Comparison of ENCODE assay signal across 18 cellular contexts in genomic region chr21:18144341-18144740, GRCh38.
DNase-seq lines count a peak whose midpoint lies in the region; TF ChIP-seq lines count a peak whose summit lies in the region.
"Had no signal": no experiment of that assay in that cellular context is flagged by ENCODE, and none has a peak within 500 bp of the region (broad histone marks: within the 10 kb centered on the region; RNA-seq: fewer than 3 reads in every experiment).

No MANE protein-coding gene starts in this region.

- no peak for TF ChIP-seq CTCF in neural cell (IDR thresholded peaks at IDR 0.05; ENCODE audit: poor library complexity, severe bottlenecking)

- H3K36me3 ChIP-seq in neural cell (ENCODE audit: insufficient read depth, low read length), result no peaks in the 10 kb centered on the region
- H3K36me3 ChIP-seq: BLaER1 treated with 17β-estradiol and CSF1 and Interleukin-3, amounts not matched to agents 10 nM and 100 nM had no signal

- no peak overlapping the region for H3K9ac ChIP-seq in neural cell (ENCODE audit: low read length)
- H3K9ac ChIP-seq: BLaER1 treated with 17β-estradiol and CSF1 and Interleukin-3, amounts not matched to agents 10 nM and 100 nM had no signal

- no peak overlapping the region for H2AFZ ChIP-seq in neural cell (ENCODE audit: low read depth, low read length)

- no peak overlapping the region for H3K4me3 Mint-ChIP-seq in activated CD4-positive, alpha-beta T cell treated with anti-CD3 and anti-CD28 coated beads, Interleukin-2, amount 10 ng/mL, durations not matched to agents 24 days and 14 days
- H3K4me3 Mint-ChIP-seq: B cell; CD4-positive, alpha-beta T cell; CD8-positive, alpha-beta T cell had no signal

- peaks cover 8% of the 10 kb centered on the region for H3K9me3 Mint-ChIP-seq in activated CD4-positive, alpha-beta T cell treated with anti-CD3 and anti-CD28 coated beads, Interleukin-2, amount 10 ng/mL, durations not matched to agents 24 days and 14 days
- H3K9me3 Mint-ChIP-seq: CD4-positive, alpha-beta T cell had no signal

- DNase-seq in NCI-H1417 (lab: John Stamatoyannopoulos, UW) (peak in 2 of 3 experiments; percentile 56 to 64), NCI-H1417 treated with DMSO at 0.1 percent for 48 hours (lab: John Stamatoyannopoulos, UW) (no peak), NCI-H748 (lab: John Stamatoyannopoulos, UW; ENCODE audit: unreplicated experiment) (peak; percentile 3), NCI-H748 treated with DMSO at 0.1 percent for 48 hours (lab: John Stamatoyannopoulos, UW) (no peak)
- no peak for DNase-seq in activated CD4-positive, alpha-beta T cell treated with anti-CD3 and anti-CD28 coated beads, Interleukin-2, amount 10 ng/mL, durations not matched to agents 24 days and 14 days
- DNase-seq: AML-193; Caco-2; Calu3; CD4-positive, alpha-beta T cell; CD8-positive, alpha-beta T cell; DMS79 treated with DMSO at 0.1 percent for 48 hours; GF-D8 had no signal

- no peaks in the 10 kb centered on the region for H3K4me1 Mint-ChIP-seq in activated CD4-positive, alpha-beta T cell treated with anti-CD3 and anti-CD28 coated beads, Interleukin-2, amount 10 ng/mL, durations not matched to agents 24 days and 14 days
- H3K4me1 Mint-ChIP-seq: B cell had no signal

- H3K9me3 ChIP-seq in neural cell (ENCODE audit: low read length), result no peaks in the 10 kb centered on the region
- H3K9me3 ChIP-seq: A549, Caco-2 had no signal

- H3K36me3 Mint-ChIP-seq in activated CD4-positive, alpha-beta T cell treated with anti-CD3 and anti-CD28 coated beads, Interleukin-2, amount 10 ng/mL, durations not matched to agents 24 days and 14 days (ENCODE audit: low read depth), result no peaks in the 10 kb centered on the region
- H3K36me3 Mint-ChIP-seq: CD8-positive, alpha-beta T cell had no signal

- intact Hi-C loops in activated CD4-positive, alpha-beta T cell treated with anti-CD3 and anti-CD28 coated beads, Interleukin-2, amount 10 ng/mL, durations not matched to agents 24 days and 14 days (cut with micrococcal nuclease), result no loop called here

- H3K79me2 ChIP-seq in neural cell (replicated peaks; ENCODE audit: insufficient read depth, low read length), result no peaks in the 10 kb centered on the region

- TF ChIP-seq EP300 in neural cell (conservative IDR thresholded peaks at IDR 0.05; ENCODE audit: poor library complexity, severe bottlenecking), result peak; percentile 91

- no peak overlapping the region for H3K27ac Mint-ChIP-seq in activated CD4-positive, alpha-beta T cell treated with anti-CD3 and anti-CD28 coated beads, Interleukin-2, amount 10 ng/mL, durations not matched to agents 24 days and 14 days
- H3K27ac Mint-ChIP-seq: B cell; CD4-positive, alpha-beta T cell; CD8-positive, alpha-beta T cell had no signal

- no peaks in the 10 kb centered on the region for H3F3A ChIP-seq in neural cell (ENCODE audit: insufficient read depth, low read length, poor library complexity, severe bottlenecking)

- H3K27ac ChIP-seq in neural cell (ENCODE audit: low read length), result peak overlapping the region; percentile 48
- H3K27ac ChIP-seq: 22Rv1; A549; BLaER1 treated with 17β-estradiol and CSF1 and Interleukin-3, amounts not matched to agents 10 nM and 100 nM; C4-2B had no signal

- TF ChIP-seq RAD21 in neural cell (conservative IDR thresholded peaks at IDR 0.05), result no peak

- H3K4me3 ChIP-seq in neural cell (ENCODE audit: low read length), result no peak overlapping the region
- H3K4me3 ChIP-seq: A549; BLaER1 treated with 17β-estradiol and CSF1 and Interleukin-3, amounts not matched to agents 10 nM and 100 nM had no signal

- H3K27me3 ChIP-seq in neural cell (ENCODE audit: insufficient read depth, low read depth, low read length), result no peaks in the 10 kb centered on the region
- H3K27me3 ChIP-seq: BLaER1 treated with 17β-estradiol and CSF1 and Interleukin-3, amounts not matched to agents 10 nM and 100 nM had no signal

- no peak overlapping the region for H3K4me2 ChIP-seq in neural cell (ENCODE audit: low read length)
- H3K4me2 ChIP-seq: A549; BLaER1 treated with 17β-estradiol and CSF1 and Interleukin-3, amounts not matched to agents 10 nM and 100 nM had no signal

- H3K27me3 Mint-ChIP-seq in activated CD4-positive, alpha-beta T cell treated with anti-CD3 and anti-CD28 coated beads, Interleukin-2, amount 10 ng/mL, durations not matched to agents 24 days and 14 days, result no peaks in the 10 kb centered on the region
- H3K27me3 Mint-ChIP-seq: B cell; CD4-positive, alpha-beta T cell had no signal

- H3K9me2 ChIP-seq in neural cell (ENCODE audit: insufficient read depth, low read length), result no peaks in the 10 kb centered on the region

- no peaks in the 10 kb centered on the region for H4K20me1 ChIP-seq in neural cell (ENCODE audit: insufficient read depth)
- H4K20me1 ChIP-seq: BLaER1 treated with 17β-estradiol and CSF1 and Interleukin-3, amounts not matched to agents 10 nM and 100 nM had no signal

TF ChIP-seq in neural cell, 6 proteins besides CTCF, POLR2A, EP300 and RAD21:
- TF ChIP-seq MXI1 (conservative IDR thresholded peaks at IDR 0.05; ENCODE audit: poor library complexity, severe bottlenecking), result no peak
- TF ChIP-seq REST (IDR thresholded peaks at IDR 0.05; ENCODE audit: borderline replicate concordance), result peak; percentile 70
- no peak for TF ChIP-seq EZH2 (IDR thresholded peaks at IDR 0.05; ENCODE audit: borderline replicate concordance, insufficient read depth, low read length, poor library complexity, severe bottlenecking)
- no peak for TF ChIP-seq TAF1 (IDR thresholded peaks at IDR 0.05; ENCODE audit: low read depth)
- peak; percentile 97 for TF ChIP-seq POLR2AphosphoS5 (IDR thresholded peaks at IDR 0.05)
- TF ChIP-seq SMC3 (conservative IDR thresholded peaks at IDR 0.05; ENCODE audit: poor library complexity), result no peak
TF ChIP-seq in neural cell: peak in this region for 2.

Comparison
In these comparisons a context has a peak if more than half of its experiments do, and no peak if none do; other contexts are left out.
1. DNase-seq: peak in NCI-H1417 (2 of 3) and NCI-H748 (single experiment); none in NCI-H1417 treated with DMSO at 0.1 percent for 48 hours (single experiment), NCI-H748 treated with DMSO at 0.1 percent for 48 hours (single experiment) and activated CD4-positive, alpha-beta T cell treated with anti-CD3 and anti-CD28 coated beads, Interleukin-2, amount 10 ng/mL, durations not matched to agents 24 days and 14 days (single experiment).